ENCODE assay signal across 25 cellular contexts in genomic region chr1:203124011-203124410, GRCh38. TPM values are rescaled to one million over a fixed set of nuclear protein-coding genes. Genes with fewer than 3 reads are reported as not detected.
"Had no signal": no experiment of that assay in that cellular context is flagged by ENCODE, and none has a peak within 500 bp of the region (broad histone marks: within the 10 kb centered on the region; RNA-seq: fewer than 3 reads in every experiment).

No MANE protein-coding gene starts in this region.

- H3K27ac Mint-ChIP-seq: activated CD4-positive, alpha-beta T cell treated with anti-CD3 and anti-CD28 coated beads, Interleukin-2, amount 10 ng/mL, durations not matched to agents 24 days and 14 days; activated naive CD8-positive, alpha-beta T cell treated with anti-CD3 and anti-CD28 coated beads, Interleukin-2, amount 10 ng/mL, durations not matched to agents 7 days and 5 days; stimulated activated effector memory CD8-positive, alpha-beta T cell treated with anti-CD3 and anti-CD28 coated beads, Interleukin-12 subunit alpha, Interleukin-12 subunit beta, amount 100 ng/mL, for 72 hours had no signal

- H3K9me3 Mint-ChIP-seq: activated CD4-positive, alpha-beta T cell treated with anti-CD3 and anti-CD28 coated beads, Interleukin-2, amount 10 ng/mL, durations not matched to agents 24 days and 14 days; activated naive CD8-positive, alpha-beta T cell treated with anti-CD3 and anti-CD28 coated beads, Interleukin-2, amount 10 ng/mL, durations not matched to agents 7 days and 5 days; central memory CD8-positive, alpha-beta T cell; stimulated activated effector memory CD8-positive, alpha-beta T cell treated with anti-CD3 and anti-CD28 coated beads, Interleukin-12 subunit alpha, Interleukin-12 subunit beta, amount 100 ng/mL, for 72 hours had no signal

- H3K4me3 Mint-ChIP-seq: activated CD4-positive, alpha-beta T cell treated with anti-CD3 and anti-CD28 coated beads, Interleukin-2, amount 10 ng/mL, durations not matched to agents 24 days and 14 days; activated naive CD8-positive, alpha-beta T cell treated with anti-CD3 and anti-CD28 coated beads, Interleukin-2, amount 10 ng/mL, durations not matched to agents 7 days and 5 days; central memory CD8-positive, alpha-beta T cell; stimulated activated effector memory CD8-positive, alpha-beta T cell treated with anti-CD3 and anti-CD28 coated beads, Interleukin-12 subunit alpha, Interleukin-12 subunit beta, amount 100 ng/mL, for 72 hours had no signal

- H3K4me3 ChIP-seq: colonic mucosa, gastrocnemius medialis, left ventricle myocardium inferior, pancreas, right lobe of liver, thoracic aorta had no signal

- H3K36me3 ChIP-seq: brain microvascular endothelial cell, colonic mucosa, gastrocnemius medialis, left ventricle myocardium inferior, pancreas, right lobe of liver, thoracic aorta had no signal

- H3K4me1 ChIP-seq: colonic mucosa had no signal

- H3K27me3 ChIP-seq: gastrocnemius medialis had no signal

- H3K9me3 ChIP-seq: colonic mucosa, gastrocnemius medialis, left ventricle myocardium inferior, pancreas, right lobe of liver, thoracic aorta had no signal

- DNase-seq: activated CD4-positive, alpha-beta T cell treated with anti-CD3 and anti-CD28 coated beads, Interleukin-2, amount 10 ng/mL, durations not matched to agents 24 days and 14 days; activated naive CD4-positive, alpha-beta T cell treated with Interleukin-2 at 50 U/mL for 16 hours; activated naive CD8-positive, alpha-beta T cell treated with anti-CD3 and anti-CD28 coated beads, Interleukin-2, amount 10 ng/mL, durations not matched to agents 7 days and 5 days; activated T-cell treated with anti-CD3 and anti-CD28 coated beads for 4 hours; anterior cingulate cortex; brain microvascular endothelial cell; colonic mucosa; effector CD4-positive, alpha-beta T cell; gastrocnemius medialis; left ventricle myocardium inferior; mammary epithelial cell; pancreas; right lobe of liver; small intestine; stimulated activated CD4-positive, alpha-beta T cell treated with anti-CD3 and anti-CD28 coated beads, Interleukin-4, amount 100 ng/mL, for 1 hour; T1000 had no signal

- H3K27ac ChIP-seq: brain microvascular endothelial cell, colonic mucosa, gastrocnemius medialis, left ventricle myocardium inferior, pancreas, right lobe of liver, thoracic aorta had no signal

- ATAC-seq: esophagus mucosa; gastrocnemius medialis; pancreas; right lobe of liver; stimulated activated effector memory CD8-positive, alpha-beta T cell treated with anti-CD3 and anti-CD28 coated beads, Interleukin-12 subunit alpha, Interleukin-12 subunit beta, amount 100 ng/mL, for 72 hours had no signal

- H3K36me3 Mint-ChIP-seq: activated naive CD8-positive, alpha-beta T cell treated with anti-CD3 and anti-CD28 coated beads, Interleukin-2, amount 10 ng/mL, durations not matched to agents 7 days and 5 days; stimulated activated effector memory CD8-positive, alpha-beta T cell treated with anti-CD3 and anti-CD28 coated beads, Interleukin-12 subunit alpha, Interleukin-12 subunit beta, amount 100 ng/mL, for 72 hours had no signal

RNA-seq across cellular contexts. Expression of gene ADORA1, which starts 3.5 kb away (rescaled TPM):
- total RNA-seq: activated CD4-positive, alpha-beta T cell treated with anti-CD3 and anti-CD28 coated beads, Interleukin-2, amount 10 ng/mL, durations not matched to agents 24 days and 14 days; activated naive CD8-positive, alpha-beta T cell treated with anti-CD3 and anti-CD28 coated beads, Interleukin-2, amount 10 ng/mL, durations not matched to agents 7 days and 5 days; mononuclear cell; pulmonary artery endothelial cell; T-helper 1 cell treated with Interleukin-12 subunit alpha and Interleukin-12 subunit beta and Interleukin-4 antibody, amounts not matched to agents 30 ng/mL and 1 ng/mL, for 36 hours; thoracic aorta had no signal

RNA-seq across cellular contexts. Expression of gene MYOG, which starts 38.2 kb away (rescaled TPM):
- total RNA-seq: activated CD4-positive, alpha-beta T cell treated with anti-CD3 and anti-CD28 coated beads, Interleukin-2, amount 10 ng/mL, durations not matched to agents 24 days and 14 days; activated naive CD8-positive, alpha-beta T cell treated with anti-CD3 and anti-CD28 coated beads, Interleukin-2, amount 10 ng/mL, durations not matched to agents 7 days and 5 days; colonic mucosa; esophagus mucosa; kidney epithelial cell; left ventricle myocardium inferior; mammary epithelial cell; mononuclear cell; pancreas; pulmonary artery endothelial cell; right lobe of liver; T-helper 1 cell treated with Interleukin-12 subunit alpha and Interleukin-12 subunit beta and Interleukin-4 antibody, amounts not matched to agents 30 ng/mL and 1 ng/mL, for 36 hours; thoracic aorta; ureter had no signal

RNA-seq across cellular contexts. Expression of gene MYBPH, which starts 51.6 kb away (rescaled TPM):
- total RNA-seq: activated CD4-positive, alpha-beta T cell treated with anti-CD3 and anti-CD28 coated beads, Interleukin-2, amount 10 ng/mL, durations not matched to agents 24 days and 14 days; activated naive CD8-positive, alpha-beta T cell treated with anti-CD3 and anti-CD28 coated beads, Interleukin-2, amount 10 ng/mL, durations not matched to agents 7 days and 5 days; colonic mucosa; esophagus mucosa; kidney epithelial cell; left ventricle myocardium inferior; mammary epithelial cell; mononuclear cell; pancreas; pulmonary artery endothelial cell; T-helper 1 cell treated with Interleukin-12 subunit alpha and Interleukin-12 subunit beta and Interleukin-4 antibody, amounts not matched to agents 30 ng/mL and 1 ng/mL, for 36 hours; thoracic aorta; ureter had no signal
